Comparison of ENCODE assay signal across 25 cellular contexts in genomic region chr3:58246148-58247051, GRCh38. TPM values are rescaled to one million over a fixed set of nuclear protein-coding genes. Genes with fewer than 3 reads are reported as not detected.
DNase-seq lines count a peak whose midpoint lies in the region; ATAC-seq and TF ChIP-seq lines count a peak whose summit lies in the region.
"Had no signal": no experiment of that assay in that cellular context is flagged by ENCODE, and none has a peak within 500 bp of the region (broad histone marks: within the 10 kb centered on the region; RNA-seq: fewer than 3 reads in every experiment).

No MANE protein-coding gene starts in this region.

- H3K36me3 ChIP-seq in A673 (ENCODE audit: insufficient read depth, low read length, poor library complexity, severe bottlenecking) (peaks cover 34% of the 10 kb centered on the region), heart left ventricle (no peaks in the 10 kb centered on the region), uterus (no peaks in the 10 kb centered on the region)
- H3K36me3 ChIP-seq: HAP-1 had no signal

- H3K27me3 Mint-ChIP-seq in IgD-negative memory B cell (no peaks in the 10 kb centered on the region), nephron (ENCODE audit: low read depth) (no peaks in the 10 kb centered on the region)
- H3K27me3 Mint-ChIP-seq: CD4-positive, CD25-positive, alpha-beta regulatory T cell; T-cell had no signal

- no peaks in the 10 kb centered on the region for H3K9me3 ChIP-seq in A673 (ENCODE audit: low read depth, low read length, poor library complexity, severe bottlenecking)
- H3K9me3 ChIP-seq in heart left ventricle = no peaks in the 10 kb centered on the region
- H3K9me3 ChIP-seq in uterus = no peaks in the 10 kb centered on the region
- H3K9me3 ChIP-seq: HAP-1 had no signal

- H3K36me3 Mint-ChIP-seq in IgD-negative memory B cell (peaks cover 4% of the 10 kb centered on the region), nephron (ENCODE audit: low read depth) (no peaks in the 10 kb centered on the region)
- H3K36me3 Mint-ChIP-seq: activated naive CD4-positive, alpha-beta T cell treated with anti-CD3 and anti-CD28 coated beads, Interleukin-2, amount 10 ng/mL, durations not matched to agents 7 days and 5 days had no signal

- DNase-seq in A673 (ENCODE audit: low spot score) (no peak), heart left ventricle (peak in 1 of 5 donors; percentile 42), uterus (no peak), OCI-M1 (lab: John Stamatoyannopoulos, UW) (no peak), GM19240 (ENCODE audit: insufficient read length, low spot score) (no peak)
- DNase-seq: activated CD4-positive, alpha-beta T cell treated with anti-CD3 and anti-CD28 coated beads for 48 hours; activated naive CD4-positive, alpha-beta T cell treated with anti-CD3 and anti-CD28 coated beads, Interleukin-2, amount 10 ng/mL, durations not matched to agents 7 days and 5 days; activated T-cell treated with anti-CD3 and anti-CD28 coated beads, Interleukin-2, amount 50 U/mL, for 72 hours; CD4-positive, CD25-positive, alpha-beta regulatory T cell; effector memory CD4-positive, alpha-beta T cell; GF-D8; KBM-7; MM.1S; NCI-H1436 treated with DMSO at 0.1 percent for 48 hours; NCI-H69; T-cell had no signal

- no peak for TF ChIP-seq POLR2A in heart left ventricle (IDR thresholded peaks at IDR 0.05)
- no peak for TF ChIP-seq POLR2A in uterus (IDR thresholded peaks at IDR 0.05)

- POLR2A ChIA-PET in A673 (lab: Charles Lee; ENCODE audit: low non-redundant PET) = no interaction called here

- H3K4me3 ChIP-seq in A673 (ENCODE audit: low read depth, low read length, poor library complexity, severe bottlenecking) = peak overlapping the region; percentile 10
- H3K4me3 ChIP-seq in heart left ventricle = no peak overlapping the region
- H3K4me3 ChIP-seq in uterus = no peak overlapping the region
- H3K4me3 ChIP-seq: HAP-1 had no signal

- H3K4me3 Mint-ChIP-seq in IgD-negative memory B cell (peak overlapping the region in 1 of 4 donors; percentile 14), nephron (no peak overlapping the region)
- H3K4me3 Mint-ChIP-seq: activated naive CD4-positive, alpha-beta T cell treated with anti-CD3 and anti-CD28 coated beads, Interleukin-2, amount 10 ng/mL, durations not matched to agents 7 days and 5 days; activated T-cell treated with anti-CD3 and anti-CD28 coated beads, Interleukin-2, amount 50 U/mL, for 72 hours; CD4-positive, CD25-positive, alpha-beta regulatory T cell; T-cell had no signal

- WGBS in heart left ventricle, 4 donors = 53 to 63% (median 61%) methylated on average over 8 of the region's 8 CpGs

- TF ChIP-seq CTCF in A673 (conservative IDR thresholded peaks at IDR 0.05; ENCODE audit: low read depth, low read length) (no peak), heart left ventricle (IDR thresholded peaks at IDR 0.05) (no peak), nephron (IDR thresholded peaks at IDR 0.05; ENCODE audit: unreplicated experiment in 3 of 3) (no peak), uterus (IDR thresholded peaks at IDR 0.05) (no peak)

- H3K4me1 ChIP-seq in A673 (ENCODE audit: insufficient read depth, low read length, poor library complexity, severe bottlenecking) (peaks cover 51% of the 10 kb centered on the region), heart left ventricle (peaks cover 0 to 28% (median 6%) of the 10 kb centered on the region in 12 donors), uterus (no peaks in the 10 kb centered on the region)
- H3K4me1 ChIP-seq: parathyroid adenoma had no signal

- H3K4me1 Mint-ChIP-seq in IgD-negative memory B cell (peaks cover 26 to 35% (median 28%) of the 10 kb centered on the region in 3 donors), nephron (peaks cover 20% of the 10 kb centered on the region)
- H3K4me1 Mint-ChIP-seq: activated naive CD4-positive, alpha-beta T cell treated with anti-CD3 and anti-CD28 coated beads, Interleukin-2, amount 10 ng/mL, durations not matched to agents 7 days and 5 days had no signal

- peak overlapping the region; percentile 69 for H3K27ac ChIP-seq in A673 (ENCODE audit: low read depth, low read length, poor library complexity, severe bottlenecking)
- peak overlapping the region in 1 of 12 donors; percentile 15 for H3K27ac ChIP-seq in heart left ventricle
- no peak overlapping the region for H3K27ac ChIP-seq in uterus
- H3K27ac ChIP-seq: parathyroid adenoma had no signal

- intact Hi-C loops in A673 (cut with micrococcal nuclease; ENCODE audit: unreplicated experiment) = no loop called here
- intact Hi-C loops in heart left ventricle (cut with DNase I) = loop anchor here in 1 of 10 donors (10.0 kb wide), 1 partner anchor 48 kb away; no protein-coding TSS in a partner anchor
- intact Hi-C loops in uterus (cut with DNase I; ENCODE audit: low total_unique reads) = no loop called here

- H3K27me3 ChIP-seq in A673 (replicated peaks; ENCODE audit: insufficient read depth, low read depth, low read length, poor library complexity) (no peaks in the 10 kb centered on the region), heart left ventricle (no peaks in the 10 kb centered on the region), uterus (no peaks in the 10 kb centered on the region)

- no TSS peak for BruUV-seq in A673 (replicated peaks; lab: Mats Ljungman, UMichigan)

- no peaks in the 10 kb centered on the region for H3K9me3 Mint-ChIP-seq in IgD-negative memory B cell
- H3K9me3 Mint-ChIP-seq in nephron = no peaks in the 10 kb centered on the region
- H3K9me3 Mint-ChIP-seq: activated naive CD4-positive, alpha-beta T cell treated with anti-CD3 and anti-CD28 coated beads, Interleukin-2, amount 10 ng/mL, durations not matched to agents 7 days and 5 days; activated T-cell treated with anti-CD3 and anti-CD28 coated beads, Interleukin-2, amount 50 U/mL, for 72 hours; T-cell had no signal

- H3K27ac Mint-ChIP-seq in IgD-negative memory B cell = peak overlapping the region in 2 of 3 donors; percentile 36 to 65
- H3K27ac Mint-ChIP-seq in nephron = peak overlapping the region in 2 of 3 experiments; percentile 35 to 67
- H3K27ac Mint-ChIP-seq: activated naive CD4-positive, alpha-beta T cell treated with anti-CD3 and anti-CD28 coated beads, Interleukin-2, amount 10 ng/mL, durations not matched to agents 7 days and 5 days; activated T-cell treated with anti-CD3 and anti-CD28 coated beads, Interleukin-2, amount 50 U/mL, for 72 hours; CD4-positive, CD25-positive, alpha-beta regulatory T cell; T-cell had no signal

- ATAC-seq in heart left ventricle (peak in 3 of 4 donors; percentile 21 to 53 (median 51)), GM19324 (IDR thresholded peaks at IDR 0.05; ENCODE audit: low FRiP score, unreplicated experiment) (no peak)
- ATAC-seq: activated T-cell treated with anti-CD3 and anti-CD28 coated beads, Interleukin-2, amount 50 U/mL, for 72 hours; esophagus mucosa; sciatic nerve; T-cell had no signal

- CTCF ChIA-PET in A673 (lab: Charles Lee) = no interaction called here

RNA-seq across cellular contexts. Expression of gene ABHD6, which starts 8.8 kb away (rescaled TPM):
- 154 and 155 TPM in 2 replicates for total RNA-seq in A673 (2021)
- polyA plus RNA-seq in IgD-negative memory B cell = 11.0 TPM
- 10 to 100 TPM in 3 of 9 donors, 1 to 10 TPM in 6; 6.0 to 14.6 (median 6.9) TPM for total RNA-seq in heart left ventricle
- 1 to 10 TPM; 2.9 to 8.0 TPM for polyA plus RNA-seq in heart left ventricle
- 10 to 100 TPM in 3 of 4 donors, 1 to 10 TPM in 1; 6.7 to 20.6 (median 15.8) TPM for total RNA-seq in uterus

RNA-seq across cellular contexts. Expression of gene DNASE1L3, which starts 35.6 kb away (rescaled TPM):
- not detected in 2 replicates for total RNA-seq in A673 (2021)
- 1.7 TPM for polyA plus RNA-seq in IgD-negative memory B cell
- total RNA-seq in heart left ventricle = 1 to 10 TPM in 5 of 9 donors, under 1 TPM in 4; 0.44 to 4.1 (median 1.1) TPM
- polyA plus RNA-seq in heart left ventricle = 1 to 10 TPM; 1.2 to 1.3 TPM
- total RNA-seq in uterus = 1 to 10 TPM in 3 of 4 donors, under 1 TPM in 1; 0.77 to 3.2 (median 2.4) TPM
- total RNA-seq: activated T-cell treated with anti-CD3 and anti-CD28 coated beads, Interleukin-2, amount 50 U/mL, for 72 hours; CD4-positive, CD25-positive, alpha-beta regulatory T cell; chondrocyte had no signal
- polyA plus RNA-seq: AG04450 had no signal

RNA-seq across cellular contexts. Expression of gene RPP14, which starts 59.6 kb away (rescaled TPM):
- total RNA-seq in A673 (2021) (17.4 and 18.2 TPM in 2 replicates), heart left ventricle (10 to 100 TPM in 8 of 9 donors, 1 to 10 TPM in 1; 9.6 to 32.4 (median 24.0) TPM), uterus (10 to 100 TPM in 2 of 4 donors, 1 to 10 TPM in 2; 1.5 to 26.7 (median 9.7) TPM)
- polyA plus RNA-seq in IgD-negative memory B cell (9.9 TPM), heart left ventricle (10 to 100 TPM; 18.6 to 27.9 TPM)

RNA-seq across cellular contexts. Expression of gene HTD2, which starts 59.9 kb away (rescaled TPM):
- total RNA-seq in A673 (2021) (9.0 and 9.6 TPM in 2 replicates), heart left ventricle (10 to 100 TPM in 6 of 9 donors, 1 to 10 TPM in 3; 5.7 to 21.6 (median 12.4) TPM), uterus (10 to 100 TPM in 2 of 4 donors, 1 to 10 TPM in 2; 1.2 to 39.6 (median 7.8) TPM)
- polyA plus RNA-seq in IgD-negative memory B cell (21.1 TPM), heart left ventricle (10 to 100 TPM in 1 of 2 donors, 1 to 10 TPM in 1; 2.7 to 19.0 TPM)
